In genomic region chr1:163047951-163048659, GRCh38 we compare ENCODE assay signal across 24 cellular contexts. TPM values are rescaled to one million over a fixed set of nuclear protein-coding genes. Genes with fewer than 3 reads are reported as not detected.
"Had no signal": no experiment of that assay in that cellular context is flagged by ENCODE, and none has a peak within 500 bp of the region (broad histone marks: within the 10 kb centered on the region; RNA-seq: fewer than 3 reads in every experiment).

No MANE protein-coding gene starts in this region.

- H3K4me3 Mint-ChIP-seq: memory B cell; natural killer cell treated with Interleukin-12 subunit alpha and Interleukin-12 subunit beta and Interleukin-15 and Interleukin-18, amount 100 ng/mL, for 72 hours; stimulated activated effector memory CD8-positive, alpha-beta T cell treated with anti-CD3 and anti-CD28 coated beads, Interleukin-12 subunit alpha, Interleukin-12 subunit beta, amount 100 ng/mL, for 72 hours had no signal

- ATAC-seq: left ventricle myocardium superior; lower lobe of right lung; natural killer cell treated with Interleukin-12 subunit alpha and Interleukin-12 subunit beta and Interleukin-15 and Interleukin-18, amount 100 ng/mL, for 72 hours; sciatic nerve had no signal

- H3K27ac ChIP-seq: coronary artery, esophagus squamous epithelium, lower lobe of right lung, prostate gland, right atrium auricular region, stomach, thoracic aorta, tibial nerve had no signal

- H3K9me3 Mint-ChIP-seq: memory B cell; natural killer cell treated with Interleukin-12 subunit alpha and Interleukin-12 subunit beta and Interleukin-15 and Interleukin-18, amount 100 ng/mL, for 72 hours; stimulated activated effector memory CD8-positive, alpha-beta T cell treated with anti-CD3 and anti-CD28 coated beads, Interleukin-12 subunit alpha, Interleukin-12 subunit beta, amount 100 ng/mL, for 72 hours had no signal

- H3K27me3 ChIP-seq: right atrium auricular region, stomach, tibial nerve had no signal

- H3K27ac Mint-ChIP-seq: memory B cell; natural killer cell treated with Interleukin-12 subunit alpha and Interleukin-12 subunit beta and Interleukin-15 and Interleukin-18, amount 100 ng/mL, for 72 hours; stimulated activated effector memory CD8-positive, alpha-beta T cell treated with anti-CD3 and anti-CD28 coated beads, Interleukin-12 subunit alpha, Interleukin-12 subunit beta, amount 100 ng/mL, for 72 hours had no signal

- H3K4me3 ChIP-seq: coronary artery, esophagus squamous epithelium, lower lobe of right lung, prostate gland, right atrium auricular region, smooth muscle cell, stomach, thoracic aorta, tibial nerve had no signal

- H3K36me3 ChIP-seq: esophagus squamous epithelium, lower lobe of right lung, prostate gland, right atrium auricular region, stomach, thoracic aorta, tibial nerve had no signal

- H3K4me1 Mint-ChIP-seq: memory B cell; stimulated activated effector memory CD8-positive, alpha-beta T cell treated with anti-CD3 and anti-CD28 coated beads, Interleukin-12 subunit alpha, Interleukin-12 subunit beta, amount 100 ng/mL, for 72 hours had no signal

- H3K9me3 ChIP-seq: esophagus squamous epithelium, lower lobe of right lung, prostate gland, right atrium auricular region, stomach, thoracic aorta, tibial nerve had no signal

- H3K36me3 Mint-ChIP-seq: memory B cell; natural killer cell treated with Interleukin-12 subunit alpha and Interleukin-12 subunit beta and Interleukin-15 and Interleukin-18, amount 100 ng/mL, for 72 hours; stimulated activated effector memory CD8-positive, alpha-beta T cell treated with anti-CD3 and anti-CD28 coated beads, Interleukin-12 subunit alpha, Interleukin-12 subunit beta, amount 100 ng/mL, for 72 hours had no signal

- H3K4me2 ChIP-seq: smooth muscle cell had no signal

- H3K4me1 ChIP-seq: esophagus squamous epithelium, lower lobe of right lung, prostate gland, right atrium auricular region, stomach, tibial nerve had no signal

- DNase-seq: dermis blood vessel endothelial cell; effector memory CD4-positive, alpha-beta T cell; erythroblast; esophagus squamous epithelium; head of caudate nucleus; left ventricle myocardium superior; lower lobe of right lung; nucleus accumbens; stimulated activated CD4-positive, alpha-beta T cell treated with anti-CD3 and anti-CD28 coated beads, Interleukin-12 subunit alpha, Interleukin-12 subunit beta, amount 100 ng/mL, for 4 hours; stimulated activated CD4-positive, alpha-beta T cell treated with anti-CD3 and anti-CD28 coated beads, Interleukin-1b, Interleukin-23, amount 100 ng/mL, for 48 hours; stimulated activated CD4-positive, alpha-beta T cell treated with anti-CD3 and anti-CD28 coated beads, Interleukin-4, amount 100 ng/mL, for 24 hours; stimulated activated naive CD4-positive, alpha-beta T cell treated with Interleukin-2 at 50 U/mL for 16 hours; stomach had no signal

RNA-seq across cellular contexts. Expression of gene RGS4, which starts 21.1 kb away (rescaled TPM):
- total RNA-seq: mononuclear cell; natural killer cell treated with Interleukin-12 subunit alpha and Interleukin-12 subunit beta and Interleukin-15 and Interleukin-18, amount 100 ng/mL, for 72 hours had no signal
